In the genomic region with DNA sequence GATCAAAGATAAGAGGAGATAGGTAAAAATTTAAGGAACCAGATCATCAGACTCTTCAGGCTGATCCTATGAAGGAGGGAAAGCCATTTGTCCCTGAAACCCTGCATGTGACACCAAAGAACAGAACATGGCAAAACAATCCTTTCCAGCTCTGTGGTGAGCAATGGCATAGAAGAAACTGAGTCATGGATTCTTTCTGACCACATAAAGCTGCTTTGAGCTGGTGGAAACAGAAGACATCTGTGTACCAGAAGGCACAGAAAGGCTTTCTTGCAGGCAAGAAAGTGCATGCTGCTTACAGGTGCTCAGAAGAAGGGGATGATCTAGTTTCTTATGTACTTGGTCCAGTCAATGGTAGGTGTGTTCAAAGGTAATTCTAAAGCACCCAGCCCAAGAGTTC, we compare ENCODE assay signal across 16 cellular contexts. TPM values are rescaled to one million over a fixed set of nuclear protein-coding genes. Genes with fewer than 3 reads are reported as not detected.
DNase-seq lines count a peak whose midpoint lies in the region; ATAC-seq and TF ChIP-seq lines count a peak whose summit lies in the region.
"Had no signal": no experiment of that assay in that cellular context is flagged by ENCODE, and none has a peak within 500 bp of the region (broad histone marks: within the 10 kb centered on the region; RNA-seq: fewer than 3 reads in every experiment).

No MANE protein-coding gene starts in this region.

- intact Hi-C loops in activated CD8-positive, alpha-beta T cell treated with anti-CD3 and anti-CD28 coated beads for 36 hours (cut with micrococcal nuclease) = loop anchor here (5.0 kb wide), 1 partner anchor 215 kb away; a partner anchor contains a TSS

- H3K36me3 Mint-ChIP-seq in activated CD8-positive, alpha-beta T cell treated with anti-CD3 and anti-CD28 coated beads for 36 hours (ENCODE audit: low read depth) = no peaks in the 10 kb centered on the region
- H3K36me3 Mint-ChIP-seq in activated CD8-positive, alpha-beta T cell treated with anti-CD3 and anti-CD28 coated beads, Interleukin-2, amount 10 ng/mL, durations not matched to agents 7 days and 5 days (ENCODE audit: low read depth) = no peaks in the 10 kb centered on the region
- H3K36me3 Mint-ChIP-seq: natural killer cell had no signal

- H3K4me1 Mint-ChIP-seq in activated CD8-positive, alpha-beta T cell treated with anti-CD3 and anti-CD28 coated beads for 36 hours (ENCODE audit: low read depth) = peaks cover 19% of the 10 kb centered on the region
- peaks cover 2% of the 10 kb centered on the region for H3K4me1 Mint-ChIP-seq in activated CD8-positive, alpha-beta T cell treated with anti-CD3 and anti-CD28 coated beads, Interleukin-2, amount 10 ng/mL, durations not matched to agents 7 days and 5 days (ENCODE audit: low read depth)

- ATAC-seq in activated CD8-positive, alpha-beta T cell treated with anti-CD3 and anti-CD28 coated beads for 36 hours = peak; percentile 80
- no peak for ATAC-seq in activated CD8-positive, alpha-beta T cell treated with anti-CD3 and anti-CD28 coated beads, Interleukin-2, amount 10 ng/mL, durations not matched to agents 7 days and 5 days
- ATAC-seq in HG02840 (IDR thresholded peaks at IDR 0.05; ENCODE audit: low FRiP score, unreplicated experiment) (no peak), HG03135 (IDR thresholded peaks at IDR 0.05; ENCODE audit: unreplicated experiment) (no peak), GM18867 (IDR thresholded peaks at IDR 0.05; ENCODE audit: unreplicated experiment) (no peak)
- ATAC-seq: natural killer cell, upper lobe of right lung had no signal

- H3K4me3 Mint-ChIP-seq in activated CD8-positive, alpha-beta T cell treated with anti-CD3 and anti-CD28 coated beads for 36 hours = no peak overlapping the region
- H3K4me3 Mint-ChIP-seq in activated CD8-positive, alpha-beta T cell treated with anti-CD3 and anti-CD28 coated beads, Interleukin-2, amount 10 ng/mL, durations not matched to agents 7 days and 5 days = no peak overlapping the region
- H3K4me3 Mint-ChIP-seq: natural killer cell; T-helper 1 cell treated with Interleukin-12 subunit alpha and Interleukin-12 subunit beta and Interleukin-4 antibody, amounts not matched to agents 30 μg/mL and 1 μg/mL, for 36 hours had no signal

- no peaks in the 10 kb centered on the region for H3K27me3 Mint-ChIP-seq in activated CD8-positive, alpha-beta T cell treated with anti-CD3 and anti-CD28 coated beads for 36 hours
- H3K27me3 Mint-ChIP-seq in activated CD8-positive, alpha-beta T cell treated with anti-CD3 and anti-CD28 coated beads, Interleukin-2, amount 10 ng/mL, durations not matched to agents 7 days and 5 days (ENCODE audit: low read depth) = no peaks in the 10 kb centered on the region

- H3K9ac ChIP-seq in KMS-11 = no peak overlapping the region

- POLR2A ChIA-PET in activated CD8-positive, alpha-beta T cell treated with anti-CD3 and anti-CD28 coated beads for 36 hours (lab: Charles Lee) = no interaction called here
- POLR2A ChIA-PET in activated CD8-positive, alpha-beta T cell treated with anti-CD3 and anti-CD28 coated beads, Interleukin-2, amount 10 ng/mL, durations not matched to agents 7 days and 5 days (lab: Charles Lee) = interaction anchor here (0.6 to 1.1 kb wide), 2 partner anchors 138 to 188 kb away, joined by 3 read pairs; no protein-coding TSS in a partner anchor

- no peaks in the 10 kb centered on the region for H4K20me1 ChIP-seq in KMS-11 (ENCODE audit: insufficient read depth)

- peak overlapping the region; percentile 14; the same call in 1 of the 2 replicates for H3K4me2 ChIP-seq in KMS-11

- H3K27me3 ChIP-seq in KMS-11 (ENCODE audit: insufficient read depth, low read depth) = no peaks in the 10 kb centered on the region
- H3K27me3 ChIP-seq: upper lobe of right lung had no signal

- H3K27ac ChIP-seq in KMS-11 = peak overlapping the region; percentile 14; the same call in 1 of the 2 replicates
- H3K27ac ChIP-seq: upper lobe of right lung had no signal

- H3K9me3 Mint-ChIP-seq in activated CD8-positive, alpha-beta T cell treated with anti-CD3 and anti-CD28 coated beads for 36 hours = no peaks in the 10 kb centered on the region
- no peaks in the 10 kb centered on the region for H3K9me3 Mint-ChIP-seq in activated CD8-positive, alpha-beta T cell treated with anti-CD3 and anti-CD28 coated beads, Interleukin-2, amount 10 ng/mL, durations not matched to agents 7 days and 5 days (ENCODE audit: insufficient read depth)
- H3K9me3 Mint-ChIP-seq: natural killer cell; T-helper 1 cell treated with Interleukin-12 subunit alpha and Interleukin-12 subunit beta and Interleukin-4 antibody, amounts not matched to agents 30 μg/mL and 1 μg/mL, for 36 hours had no signal

- H3K4me1 ChIP-seq in KMS-11 (ENCODE audit: low read depth, poor library complexity, severe bottlenecking) = peaks cover 26% of the 10 kb centered on the region
- H3K4me1 ChIP-seq: upper lobe of right lung had no signal

- CTCF ChIA-PET in activated CD8-positive, alpha-beta T cell treated with anti-CD3 and anti-CD28 coated beads for 36 hours (lab: Charles Lee) = interaction anchor here (0.9 to 4.7 kb wide), 3 partner anchors 44 to 223 kb away, joined by 3 to 72 read pairs (median 5); no protein-coding TSS in a partner anchor
- CTCF ChIA-PET in activated CD8-positive, alpha-beta T cell treated with anti-CD3 and anti-CD28 coated beads, Interleukin-2, amount 10 ng/mL, durations not matched to agents 7 days and 5 days (lab: Charles Lee) = interaction anchor here (3.5 to 6.0 kb wide), 3 partner anchors 46 to 223 kb away, joined by 17 to 57 read pairs (median 45); a partner anchor contains a TSS

- H3K36me3 ChIP-seq in KMS-11 (ENCODE audit: insufficient read depth) = no peaks in the 10 kb centered on the region
- H3K36me3 ChIP-seq: upper lobe of right lung had no signal

- no peak overlapping the region for H3K4me3 ChIP-seq in KMS-11 (IDR thresholded peaks at IDR 0.05; ENCODE audit: insufficient read depth, low read depth, low read length)
- H3K4me3 ChIP-seq: upper lobe of right lung had no signal

- DNase-seq in activated CD8-positive, alpha-beta T cell treated with anti-CD3 and anti-CD28 coated beads for 36 hours = peak; percentile 12
- no peak for DNase-seq in activated CD8-positive, alpha-beta T cell treated with anti-CD3 and anti-CD28 coated beads, Interleukin-2, amount 10 ng/mL, durations not matched to agents 7 days and 5 days
- peak; percentile 31 for DNase-seq in dedifferentiated amniotic fluid mesenchymal stem cell (ENCODE audit: extremely low spot score)
- DNase-seq in renal cortical epithelial cell (ENCODE audit: low read depth) = peak; percentile 67
- DNase-seq: AML-193, aorta, islet precursor cell, natural killer cell, NCI-H2081 treated with DMSO at 0.1 percent for 48 hours, upper lobe of right lung had no signal

- no peak overlapping the region for H2AFZ ChIP-seq in KMS-11 (ENCODE audit: low read depth)

- no peak overlapping the region for H3K27ac Mint-ChIP-seq in activated CD8-positive, alpha-beta T cell treated with anti-CD3 and anti-CD28 coated beads for 36 hours
- H3K27ac Mint-ChIP-seq in activated CD8-positive, alpha-beta T cell treated with anti-CD3 and anti-CD28 coated beads, Interleukin-2, amount 10 ng/mL, durations not matched to agents 7 days and 5 days = no peak overlapping the region
- H3K27ac Mint-ChIP-seq: natural killer cell; T-helper 1 cell treated with Interleukin-12 subunit alpha and Interleukin-12 subunit beta and Interleukin-4 antibody, amounts not matched to agents 30 μg/mL and 1 μg/mL, for 36 hours had no signal

- no peaks in the 10 kb centered on the region for H3K79me2 ChIP-seq in KMS-11 (ENCODE audit: insufficient read depth, low read depth)

- no peak for TF ChIP-seq CTCF in activated CD8-positive, alpha-beta T cell treated with anti-CD3 and anti-CD28 coated beads for 36 hours (IDR thresholded peaks at IDR 0.05)
- no peak for TF ChIP-seq CTCF in KMS-11 (conservative IDR thresholded peaks at IDR 0.05; ENCODE audit: low read depth, low read length)

RNA-seq across cellular contexts. Expression of a gene that starts 45.0 kb away (rescaled TPM):
- total RNA-seq in activated CD8-positive, alpha-beta T cell treated with anti-CD3 and anti-CD28 coated beads for 36 hours = not detected
- total RNA-seq in activated CD8-positive, alpha-beta T cell treated with anti-CD3 and anti-CD28 coated beads, Interleukin-2, amount 10 ng/mL, durations not matched to agents 7 days and 5 days = not detected
- total RNA-seq in renal cortical epithelial cell = 0.10 TPM in 1 of 2 replicates, not detected in the other
- total RNA-seq: aorta, epithelial cell of proximal tubule had no signal

RNA-seq across cellular contexts. Expression of a gene that starts 52.7 kb away (rescaled TPM):
- not detected for total RNA-seq in activated CD8-positive, alpha-beta T cell treated with anti-CD3 and anti-CD28 coated beads for 36 hours
- total RNA-seq in activated CD8-positive, alpha-beta T cell treated with anti-CD3 and anti-CD28 coated beads, Interleukin-2, amount 10 ng/mL, durations not matched to agents 7 days and 5 days = not detected
- total RNA-seq in renal cortical epithelial cell = not detected in 2 replicates
- total RNA-seq: aorta, epithelial cell of proximal tubule, natural killer cell, upper lobe of right lung had no signal

RNA-seq across cellular contexts. Expression of a gene that starts 59.3 kb away (rescaled TPM):
- not detected for total RNA-seq in activated CD8-positive, alpha-beta T cell treated with anti-CD3 and anti-CD28 coated beads for 36 hours
- not detected for total RNA-seq in activated CD8-positive, alpha-beta T cell treated with anti-CD3 and anti-CD28 coated beads, Interleukin-2, amount 10 ng/mL, durations not matched to agents 7 days and 5 days
- total RNA-seq in renal cortical epithelial cell = not detected in 2 replicates
- total RNA-seq: aorta, epithelial cell of proximal tubule, natural killer cell, upper lobe of right lung had no signal
